In the genomic region with DNA sequence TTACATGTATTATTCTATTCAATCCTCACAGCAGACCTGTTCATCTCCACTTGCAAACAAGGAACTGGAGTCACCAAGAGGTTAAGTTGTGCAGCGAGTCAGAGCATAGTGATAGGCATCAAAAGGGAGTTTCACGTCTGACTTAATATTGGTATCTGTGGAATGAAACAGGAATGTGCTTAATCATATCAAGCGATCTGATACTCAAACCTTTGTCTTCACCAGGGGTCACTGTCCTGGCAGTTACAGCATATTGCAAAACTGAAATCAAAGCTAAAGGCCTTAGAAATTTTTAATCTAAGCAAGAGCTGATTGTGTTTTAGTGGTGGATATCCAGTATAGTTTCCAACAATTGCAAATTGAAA, we compare ENCODE assay signal across 12 cellular contexts.
DNase-seq lines count a peak whose midpoint lies in the region; ATAC-seq and TF ChIP-seq lines count a peak whose summit lies in the region.
"Had no signal": no experiment of that assay in that cellular context is flagged by ENCODE, and none has a peak within 500 bp of the region (broad histone marks: within the 10 kb centered on the region; RNA-seq: fewer than 3 reads in every experiment).

No MANE protein-coding gene starts in this region.

- no peak for TF ChIP-seq POLR2A in body of pancreas (IDR thresholded peaks at IDR 0.05)

- TF ChIP-seq CTCF in body of pancreas (IDR thresholded peaks at IDR 0.05): no peak
- TF ChIP-seq CTCF in left lung (IDR thresholded peaks at IDR 0.05): no peak

- CTCF ChIA-PET in activated CD4-positive, alpha-beta T cell treated with anti-CD3 and anti-CD28 coated beads for 36 hours (lab: Charles Lee): no interaction called here

- H3K27me3 Mint-ChIP-seq in activated CD4-positive, alpha-beta T cell treated with anti-CD3 and anti-CD28 coated beads for 36 hours: peaks cover 4% of the 10 kb centered on the region

- H3K36me3 Mint-ChIP-seq in activated CD4-positive, alpha-beta T cell treated with anti-CD3 and anti-CD28 coated beads for 36 hours (ENCODE audit: low read depth): no peaks in the 10 kb centered on the region
- H3K36me3 Mint-ChIP-seq: CD4-positive, CD25-positive, alpha-beta regulatory T cell had no signal

- H3K4me3 ChIP-seq in body of pancreas (no peak overlapping the region), left lung (no peak overlapping the region)

- no peaks in the 10 kb centered on the region for H3K4me1 Mint-ChIP-seq in activated CD4-positive, alpha-beta T cell treated with anti-CD3 and anti-CD28 coated beads for 36 hours
- H3K4me1 Mint-ChIP-seq: CD4-positive, CD25-positive, alpha-beta regulatory T cell had no signal

- H3K4me1 ChIP-seq in body of pancreas: peaks cover 13% of the 10 kb centered on the region
- H3K4me1 ChIP-seq in left lung: no peaks in the 10 kb centered on the region

- peak; percentile 65 for ATAC-seq in body of pancreas
- peak; percentile 25 for ATAC-seq in left lung
- no peak for ATAC-seq in activated CD4-positive, alpha-beta T cell treated with anti-CD3 and anti-CD28 coated beads for 36 hours
- ATAC-seq in HG03565 (IDR thresholded peaks at IDR 0.05; ENCODE audit: unreplicated experiment): no peak

- peak; percentile 97 for DNase-seq in ACHN
- peak; percentile 88 for DNase-seq in HS-5 (ENCODE audit: low read depth)
- peak in 1 of 4 donors; percentile 3 for DNase-seq in body of pancreas
- DNase-seq in left lung: no peak
- no peak for DNase-seq in central memory CD4-positive, alpha-beta T cell
- DNase-seq in activated CD4-positive, alpha-beta T cell treated with anti-CD3 and anti-CD28 coated beads for 36 hours: no peak
- no peak for DNase-seq in NCI-H748 treated with DMSO at 0.1 percent for 48 hours (lab: John Stamatoyannopoulos, UW)
- DNase-seq: activated effector memory CD4-positive, alpha-beta T cell treated with Interleukin-2 at 50 U/mL for 16 hours; CD4-positive, CD25-positive, alpha-beta regulatory T cell; NCI-H526 treated with DMSO at 0.1 percent for 48 hours; posterior cingulate gyrus had no signal

- H3K27me3 ChIP-seq in body of pancreas (no peaks in the 10 kb centered on the region), left lung (no peaks in the 10 kb centered on the region)

- POLR2A ChIA-PET in activated CD4-positive, alpha-beta T cell treated with anti-CD3 and anti-CD28 coated beads for 36 hours (lab: Charles Lee): no interaction called here

- no peaks in the 10 kb centered on the region for H3K9me3 Mint-ChIP-seq in activated CD4-positive, alpha-beta T cell treated with anti-CD3 and anti-CD28 coated beads for 36 hours (ENCODE audit: low read depth)
- H3K9me3 Mint-ChIP-seq: CD4-positive, CD25-positive, alpha-beta regulatory T cell had no signal

- no peaks in the 10 kb centered on the region for H3K9me3 ChIP-seq in body of pancreas
- no peaks in the 10 kb centered on the region for H3K9me3 ChIP-seq in left lung

- H3K27ac ChIP-seq in body of pancreas: peak overlapping the region in 1 of 4 donors; percentile 8
- no peak overlapping the region for H3K27ac ChIP-seq in left lung

- 36 to 48% methylated on average over 3 of the region's 3 CpGs for WGBS in body of pancreas, 2 donors

- H3K4me3 Mint-ChIP-seq in activated CD4-positive, alpha-beta T cell treated with anti-CD3 and anti-CD28 coated beads for 36 hours: no peak overlapping the region
- H3K4me3 Mint-ChIP-seq: CD4-positive, CD25-positive, alpha-beta regulatory T cell had no signal

- H3K36me3 ChIP-seq in body of pancreas (replicated peaks in 1 of 2; ENCODE audit: insufficient read depth in 1 of 2, low read depth in 2 of 2): no peaks in the 10 kb centered on the region
- no peaks in the 10 kb centered on the region for H3K36me3 ChIP-seq in left lung

- intact Hi-C loops in body of pancreas (cut with DNase I) (no loop called here), left lung (cut with DNase I) (no loop called here)
- intact Hi-C loops in activated CD4-positive, alpha-beta T cell treated with anti-CD3 and anti-CD28 coated beads for 36 hours (cut with DNase I, micrococcal nuclease): no loop called here

- H3K27ac Mint-ChIP-seq in activated CD4-positive, alpha-beta T cell treated with anti-CD3 and anti-CD28 coated beads for 36 hours: no peak overlapping the region
- H3K27ac Mint-ChIP-seq: CD4-positive, CD25-positive, alpha-beta regulatory T cell had no signal

- in situ Hi-C loops in ACHN (cut with HindIII; ENCODE audit: low pct_ligation_motif_present, low pct_unique_long_range_greater_than_20kb, low sequenced_read_pairs): no loop called here

Comparison
In these comparisons a context has a peak if more than half of its experiments do, and no peak if none do; other contexts are left out.
1. DNase-seq: peak in ACHN (single experiment) and HS-5 (single experiment); none in left lung (0 of 2), central memory CD4-positive, alpha-beta T cell (single experiment), activated CD4-positive, alpha-beta T cell treated with anti-CD3 and anti-CD28 coated beads for 36 hours (single experiment) and NCI-H748 treated with DMSO at 0.1 percent for 48 hours (single experiment).
2. ATAC-seq: peak in body of pancreas (single experiment) and left lung (single experiment); none in activated CD4-positive, alpha-beta T cell treated with anti-CD3 and anti-CD28 coated beads for 36 hours (single experiment) and HG03565 (single experiment).